ENCODE assay signal across 8 cellular contexts in the genomic region with DNA sequence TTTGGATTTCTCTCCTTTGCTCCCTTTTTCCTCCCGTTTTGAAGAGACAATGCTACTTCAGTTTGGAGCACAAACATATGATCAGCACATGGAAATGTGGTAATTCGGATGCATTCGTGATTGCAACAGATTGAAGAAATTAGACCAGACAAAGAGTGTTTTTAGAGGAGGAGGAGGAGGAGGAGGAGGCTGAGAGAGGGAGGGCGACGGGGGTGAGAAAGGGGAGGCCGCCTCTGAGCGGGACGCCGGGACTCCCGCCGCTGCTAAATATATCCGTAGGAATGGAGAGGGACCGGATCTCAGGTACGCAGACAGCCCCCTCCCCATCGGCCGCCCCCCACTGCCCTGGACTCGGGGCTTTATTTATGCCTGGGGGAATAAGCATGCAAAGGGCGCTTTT.
DNase-seq lines count a peak whose midpoint lies in the region; ATAC-seq and TF ChIP-seq lines count a peak whose summit lies in the region.

No MANE protein-coding gene starts in this region.

- no peak for DNase-seq in Right ventricle myocardium inferior (ENCODE audit: missing footprints)
- no peak for DNase-seq in left cardiac atrium
- DNase-seq in lower lobe of right lung: peak; percentile 50
- peak; percentile 68 to 70 for DNase-seq in uterus
- no peak for DNase-seq in NCI-H2171 treated with DMSO at 0.1 percent for 48 hours (lab: John Stamatoyannopoulos, UW)
- no peak for DNase-seq in left lobe of liver (ENCODE audit: low spot score)

- TF ChIP-seq CTCF in lower lobe of right lung (IDR thresholded peaks at IDR 0.05): no peak
- TF ChIP-seq CTCF in uterus (IDR thresholded peaks at IDR 0.05): no peak

- H3K4me1 ChIP-seq in lower lobe of right lung (peaks cover 81% of the 10 kb centered on the region), uterus (peaks cover 19 to 42% of the 10 kb centered on the region in 2 donors)

- intact Hi-C loops in Right ventricle myocardium inferior (cut with DNase I) (no loop called here), left cardiac atrium (cut with DNase I) (no loop called here), lower lobe of right lung (cut with DNase I) (no loop called here), uterus (cut with DNase I; ENCODE audit: low total_unique reads) (no loop called here)

- H3K4me3 ChIP-seq in lower lobe of right lung: peak overlapping the region; percentile 61
- H3K4me3 ChIP-seq in uterus: peak overlapping the region; percentile 38 to 40

- TF ChIP-seq POLR2A in uterus (IDR thresholded peaks at IDR 0.05): peak in 1 of 2 donors; percentile 16

- H3K9me3 ChIP-seq in lower lobe of right lung: no peaks in the 10 kb centered on the region
- no peaks in the 10 kb centered on the region for H3K9me3 ChIP-seq in uterus

- WGBS in adipose tissue, 3 donors: 26 to 67% (median 27%) methylated on average over 17 to 18 of the region's 18 CpGs

- H3K27me3 ChIP-seq in lower lobe of right lung (ENCODE audit: low read depth) (no peaks in the 10 kb centered on the region), uterus (no peaks in the 10 kb centered on the region)

- ATAC-seq in Right ventricle myocardium inferior (peak; percentile 21), left cardiac atrium (no peak), lower lobe of right lung (no peak), left lobe of liver (no peak), GM21576 (IDR thresholded peaks at IDR 0.05; ENCODE audit: unreplicated experiment) (no peak)

- H3K36me3 ChIP-seq in lower lobe of right lung (no peaks in the 10 kb centered on the region), uterus (no peaks in the 10 kb centered on the region)

- H3K27ac ChIP-seq in adipose tissue (ENCODE audit: low read depth, low read length) (peak overlapping the region; percentile 93), lower lobe of right lung (peak overlapping the region; percentile 93), uterus (peak overlapping the region; percentile 93 to 98)

Comparison
In these comparisons a context has a peak if more than half of its experiments do, and no peak if none do; other contexts are left out.
1. DNase-seq: peak in lower lobe of right lung (single experiment) and uterus (2 of 2); none in Right ventricle myocardium inferior (single experiment), left cardiac atrium (single experiment), NCI-H2171 treated with DMSO at 0.1 percent for 48 hours (single experiment) and left lobe of liver (single experiment).
2. Peak in every context shown above with its lines, with median percentiles within 50 percentile points of each other: H3K27ac ChIP-seq.